ENCODE assay signal across 8 cellular contexts in the genomic region with DNA sequence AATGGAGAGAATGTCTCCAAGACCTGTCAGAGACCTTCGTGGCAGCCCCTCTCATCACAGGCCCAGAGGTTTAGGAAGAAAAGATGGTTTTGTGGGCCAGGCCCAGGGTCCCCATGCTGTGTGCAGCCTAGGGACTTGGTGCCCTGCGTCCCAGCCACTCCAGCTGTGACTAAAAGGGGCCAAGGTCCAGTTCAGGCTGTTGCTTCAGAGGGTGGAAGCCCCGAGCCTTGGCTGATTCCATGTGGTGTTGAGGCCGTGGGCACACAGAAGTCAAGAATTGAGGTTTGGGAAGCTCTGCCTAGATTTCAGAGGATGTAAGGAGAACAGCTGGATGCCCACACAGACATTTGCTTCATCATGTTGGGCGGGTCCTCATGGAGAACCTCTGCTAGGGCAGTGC.
"Had no signal": no experiment of that assay in that cellular context is flagged by ENCODE, and none has a peak within 500 bp of the region (broad histone marks: within the 10 kb centered on the region; RNA-seq: fewer than 3 reads in every experiment).

No MANE protein-coding gene starts in this region.

- H3K4me3 ChIP-seq: GM12878 had no signal

- ATAC-seq: GM12878 had no signal

- FAIRE-seq: G401.6, GM12878, GM12891, GM12892, GM18507, GM19239 had no signal

- DNase-seq: GDM1, GF-D8 had no signal
